ENCODE assay signal across 8 cellular contexts in genomic region chr17:51165680-51166197, GRCh38. TPM values are rescaled to one million over a fixed set of nuclear protein-coding genes. Genes with fewer than 3 reads are reported as not detected.
DNase-seq lines count a peak whose midpoint lies in the region; ATAC-seq, FAIRE-seq and TF ChIP-seq lines count a peak whose summit lies in the region.

No MANE protein-coding gene starts in this region.

- H3K4me1 ChIP-seq in A549: peaks cover 21% of the 10 kb centered on the region
- H3K4me1 ChIP-seq in cardiac muscle cell (ENCODE audit: low read depth): no peaks in the 10 kb centered on the region
- peaks cover 16% of the 10 kb centered on the region for H3K4me1 ChIP-seq in psoas muscle

- intact Hi-C loops in activated CD8-positive, alpha-beta T cell treated with anti-CD3 and anti-CD28 coated beads for 36 hours (cut with micrococcal nuclease): no loop called here
- intact Hi-C loops in psoas muscle (cut with DNase I): loop anchor here (1.0 to 5.0 kb wide), 2 partner anchors 12 to 163 kb away; partner anchors contain the start of gene NME1 (in 1 of the 2)

- H3K36me3 Mint-ChIP-seq in activated CD8-positive, alpha-beta T cell treated with anti-CD3 and anti-CD28 coated beads for 36 hours (ENCODE audit: low read depth): peaks cover 57% of the 10 kb centered on the region

- H3K9me3 Mint-ChIP-seq in activated CD8-positive, alpha-beta T cell treated with anti-CD3 and anti-CD28 coated beads for 36 hours: no peaks in the 10 kb centered on the region

- 16% methylated on average over 21 of the region's 21 CpGs for WGBS in A549 (ENCODE audit: missing lambda C conversion rate)
- WGBS in psoas muscle, 3 donors: 7 to 11% (median 11%) methylated on average over 21 of the region's 21 CpGs

- no peak for TF ChIP-seq RAD21 in A549 (conservative IDR thresholded peaks at IDR 0.05 in 1 of 2, IDR thresholded peaks at IDR 0.05 in 1 of 2)

- CTCF ChIA-PET in A549 (lab: Yijun Ruan, JAX): interaction anchor here (0.7 to 5.1 kb wide), 14 partner anchors 8 to 197 kb away, joined by 3 to 51 read pairs (median 4); partner anchors contain the start of genes NME1 and SPAG9
- CTCF ChIA-PET in activated CD8-positive, alpha-beta T cell treated with anti-CD3 and anti-CD28 coated beads for 36 hours (lab: Charles Lee): interaction anchor here (0.9 to 1.5 kb wide), 4 partner anchors 12 to 165 kb away, joined by 3 to 5 read pairs (median 4); partner anchors contain the start of gene NME1

- peak overlapping the region; percentile 66 for H3K4me2 ChIP-seq in A549

- POLR2A ChIA-PET in A549 (lab: Yijun Ruan, JAX): interaction anchor here (0.6 to 2.0 kb wide), 10 partner anchors 9 to 317 kb away, joined by 3 to 10 read pairs (median 6); partner anchors contain the start of genes NME1, SPAG9 and UTP18
- POLR2A ChIA-PET in activated CD8-positive, alpha-beta T cell treated with anti-CD3 and anti-CD28 coated beads for 36 hours (lab: Charles Lee): interaction anchor here (0.6 to 5.6 kb wide), 7 partner anchors 10 to 300 kb away, joined by 3 to 71 read pairs (median 3); partner anchors contain the start of genes NME1 and TOB1

- H3K4me3 Mint-ChIP-seq in activated CD8-positive, alpha-beta T cell treated with anti-CD3 and anti-CD28 coated beads for 36 hours: peak overlapping the region; percentile 84

- peaks cover 18% of the 10 kb centered on the region for H3K36me3 ChIP-seq in cardiac muscle cell
- peaks cover 19 to 61% of the 10 kb centered on the region in 2 donors for H3K36me3 ChIP-seq in psoas muscle (ENCODE audit: insufficient read depth in 1 of 2, low read depth in 1 of 2)

- H3K9me3 ChIP-seq in A549 (no peaks in the 10 kb centered on the region), cardiac muscle cell (ENCODE audit: low read depth) (no peaks in the 10 kb centered on the region), psoas muscle (no peaks in the 10 kb centered on the region)

- H3K4me3 ChIP-seq in A549 (peak overlapping the region; percentile 88), GM12864 (ENCODE audit: low read depth, low read length) (peak overlapping the region; percentile 89), cardiac muscle cell (peak overlapping the region; percentile 78), psoas muscle (peak overlapping the region; percentile 99)

- no peak for TF ChIP-seq EP300 in A549 (IDR thresholded peaks at IDR 0.05)

- TF ChIP-seq CTCF in A549 (IDR thresholded peaks at IDR 0.05) (no peak), GM12864 (IDR thresholded peaks at IDR 0.05; ENCODE audit: low read depth, low read length, missing control alignments) (no peak), cardiac muscle cell (IDR thresholded peaks at IDR 0.05; ENCODE audit: low read depth, low read length) (no peak), psoas muscle (IDR thresholded peaks at IDR 0.05) (no peak)
- no peak for TF ChIP-seq CTCF in activated CD8-positive, alpha-beta T cell treated with anti-CD3 and anti-CD28 coated beads for 36 hours (IDR thresholded peaks at IDR 0.05)

- ATAC-seq in A549 (peak; percentile 58 to 63), HG03457 (IDR thresholded peaks at IDR 0.05; ENCODE audit: unreplicated experiment) (peak; percentile 15), psoas muscle (peak in 3 of 4 donors; percentile 0 to 5 (median 2))
- peak; percentile 26 for ATAC-seq in activated CD8-positive, alpha-beta T cell treated with anti-CD3 and anti-CD28 coated beads for 36 hours

- DNase-seq in A549 (ENCODE audit: low read depth in 1 of 2, low spot score in 1 of 2): peak in 1 of 2 experiments; percentile 56
- DNase-seq in GM12864 (ENCODE audit: low read depth): no peak
- DNase-seq in activated CD8-positive, alpha-beta T cell treated with anti-CD3 and anti-CD28 coated beads for 36 hours: peak; percentile 66
- no peak for DNase-seq in cardiac muscle cell (ENCODE audit: low read depth in 1 of 2, low spot score in 1 of 2)
- peak; percentile 25 to 57 for DNase-seq in psoas muscle
- no peak for DNase-seq in hippocampal formation (lab: John Stamatoyannopoulos, UW)
- no peak for DNase-seq in NCI-H2107 treated with DMSO at 0.1 percent for 48 hours (lab: John Stamatoyannopoulos, UW; ENCODE audit: unreplicated experiment)

- no peak for FAIRE-seq in A549 (lab: Jason Lieb, UNC)

- H3K27ac Mint-ChIP-seq in activated CD8-positive, alpha-beta T cell treated with anti-CD3 and anti-CD28 coated beads for 36 hours: peak overlapping the region; percentile 97

- no peaks in the 10 kb centered on the region for H3K27me3 Mint-ChIP-seq in activated CD8-positive, alpha-beta T cell treated with anti-CD3 and anti-CD28 coated beads for 36 hours

- H3K27ac ChIP-seq in A549: peak overlapping the region; percentile 94
- peak overlapping the region; percentile 80 for H3K27ac ChIP-seq in cardiac muscle cell
- peak overlapping the region; percentile 100 for H3K27ac ChIP-seq in psoas muscle

- H3K27me3 ChIP-seq in cardiac muscle cell (no peaks in the 10 kb centered on the region), psoas muscle (ENCODE audit: insufficient read depth in 3 of 3, low read length in 2 of 3) (no peaks in the 10 kb centered on the region)

- peaks cover 31% of the 10 kb centered on the region for H3K4me1 Mint-ChIP-seq in activated CD8-positive, alpha-beta T cell treated with anti-CD3 and anti-CD28 coated beads for 36 hours (ENCODE audit: low read depth)

- no peak; the same call in none of the 2 replicates for TF ChIP-seq POLR2A in A549 (IDR thresholded peaks at IDR 0.05; ENCODE audit: low read length)

TF ChIP-seq in A549, 52 proteins besides CTCF, POLR2A, EP300 and RAD21 (continues in another document):
- TF ChIP-seq HES2 (IDR thresholded peaks at IDR 0.05) (no peak), HOXB5 (CRISPR knock-in tag; IDR thresholded peaks at IDR 0.05) (0 out of 2 replicates have a peak, but pooled peaks have one; percentile 48), HOXA7 (CRISPR knock-in tag; IDR thresholded peaks at IDR 0.05) (0 out of 2 replicates have a peak, but pooled peaks have one; percentile 27), ATOH8 (CRISPR knock-in tag; IDR thresholded peaks at IDR 0.05; ENCODE audit: low read depth) (0 out of 2 replicates have a peak, but pooled peaks have one; percentile 57), PBX3 (IDR thresholded peaks at IDR 0.05) (peak; percentile 55; the same call in 1 of the 2 replicates), TFCP2L1 (CRISPR knock-in tag; IDR thresholded peaks at IDR 0.05) (0 out of 2 replicates have a peak, but pooled peaks have one; percentile 17)

RNA-seq across cellular contexts. Expression of gene NME2, which starts 0.5 kb away (rescaled TPM):
- 1,425 and 1,432 TPM in 2 replicates for polyA plus RNA-seq in A549 (2011; rRNA removed)
- polyA plus RNA-seq in A549 (2012; cell fraction: cytosol; rRNA removed): 2,246 and 2,361 TPM in 2 replicates
- polyA plus RNA-seq in A549 (2012; cell fraction: nucleus; rRNA removed): 927 and 1,022 TPM in 2 replicates
- polyA plus RNA-seq in A549 (2017; fragmentation: RNase III; extraction: RNeasy Plus Mini Kit Qiagen cat#74134 plus additional on column Dnase treatment): 1,828 to 1,901 TPM (median 1,862 TPM) in 3 replicates
- polyA minus RNA-seq in A549 (2011; rRNA and poly(A)+ RNA removed): 213 and 275 TPM in 2 replicates
- total RNA-seq in activated CD8-positive, alpha-beta T cell treated with anti-CD3 and anti-CD28 coated beads for 36 hours: 100 to 1,000 TPM; 927 to 948 TPM
- 393 and 614 TPM in 2 replicates for total RNA-seq in cardiac muscle cell
- 363 and 585 TPM in 2 replicates for polyA plus RNA-seq in cardiac muscle cell
- total RNA-seq in psoas muscle: 100 to 1,000 TPM; 334 to 550 (median 422) TPM
- polyA plus RNA-seq in psoas muscle: 1,000 to 10,000 TPM in 1 of 3 donors, 100 to 1,000 TPM in 2; 607 to 1,336 (median 718) TPM

RNA-seq across cellular contexts. Expression of gene NME1, which starts 12.4 kb away (rescaled TPM):
- polyA plus RNA-seq in A549 (2011; rRNA removed): 639 and 782 TPM in 2 replicates
- 863 and 1,135 TPM in 2 replicates for polyA plus RNA-seq in A549 (2012; cell fraction: cytosol; rRNA removed)
- 426 and 549 TPM in 2 replicates for polyA plus RNA-seq in A549 (2012; cell fraction: nucleus; rRNA removed)
- 527 to 621 TPM (median 542 TPM) in 3 replicates for polyA plus RNA-seq in A549 (2017; fragmentation: RNase III; extraction: RNeasy Plus Mini Kit Qiagen cat#74134 plus additional on column Dnase treatment)
- polyA minus RNA-seq in A549 (2011; rRNA and poly(A)+ RNA removed): 127 and 140 TPM in 2 replicates
- 100 to 1,000 TPM; 296 to 301 TPM for total RNA-seq in activated CD8-positive, alpha-beta T cell treated with anti-CD3 and anti-CD28 coated beads for 36 hours
- 58.9 and 104 TPM in 2 replicates for total RNA-seq in cardiac muscle cell
- polyA plus RNA-seq in cardiac muscle cell: 115 and 194 TPM in 2 replicates
- 10 to 100 TPM; 29.3 to 75.0 (median 50.9) TPM for total RNA-seq in psoas muscle
- 100 to 1,000 TPM in 1 of 3 donors, 10 to 100 TPM in 2; 55.8 to 328 (median 71.1) TPM for polyA plus RNA-seq in psoas muscle

RNA-seq across cellular contexts. Expression of gene SPAG9, which starts 45.1 kb away (rescaled TPM):
- 69.6 and 71.1 TPM in 2 replicates for polyA plus RNA-seq in A549 (2011; rRNA removed)
- 18.5 and 19.6 TPM in 2 replicates for polyA plus RNA-seq in A549 (2012; cell fraction: cytosol; rRNA removed)
- 24.3 and 37.8 TPM in 2 replicates for polyA plus RNA-seq in A549 (2012; cell fraction: nucleus; rRNA removed)
- 60.5 to 72.2 TPM (median 69.0 TPM) in 3 replicates for polyA plus RNA-seq in A549 (2017; fragmentation: RNase III; extraction: RNeasy Plus Mini Kit Qiagen cat#74134 plus additional on column Dnase treatment)
- 90.7 and 94.9 TPM in 2 replicates for polyA minus RNA-seq in A549 (2011; rRNA and poly(A)+ RNA removed)
- total RNA-seq in activated CD8-positive, alpha-beta T cell treated with anti-CD3 and anti-CD28 coated beads for 36 hours: 10 to 100 TPM; 54.3 to 59.8 TPM
- total RNA-seq in cardiac muscle cell: 24.5 and 66.2 TPM in 2 replicates
- polyA plus RNA-seq in cardiac muscle cell: 12.1 and 28.6 TPM in 2 replicates
- total RNA-seq in psoas muscle: 100 to 1,000 TPM in 3 of 4 donors, 10 to 100 TPM in 1; 82.1 to 133 (median 121) TPM
- polyA plus RNA-seq in psoas muscle: 10 to 100 TPM; 34.8 to 92.1 (median 54.1) TPM

Comparison
In these comparisons a context has a peak if more than half of its experiments do, and no peak if none do; other contexts are left out.
1. ATAC-seq: peak in every context shown above with its lines; median percentile 60 in A549; 26 in activated CD8-positive, alpha-beta T cell treated with anti-CD3 and anti-CD28 coated beads for 36 hours; 15 in HG03457; 2 in psoas muscle.
2. DNase-seq: peak in activated CD8-positive, alpha-beta T cell treated with anti-CD3 and anti-CD28 coated beads for 36 hours (single experiment) and psoas muscle (2 of 2); none in GM12864 (single experiment), cardiac muscle cell (0 of 2), hippocampal formation (0 of 2) and NCI-H2107 treated with DMSO at 0.1 percent for 48 hours (single experiment).
3. Peak in every context shown above with its lines, with median percentiles within 50 percentile points of each other: H3K27ac ChIP-seq and H3K4me3 ChIP-seq.